28 cellular contexts compared by ENCODE assay signal in the genomic region with DNA sequence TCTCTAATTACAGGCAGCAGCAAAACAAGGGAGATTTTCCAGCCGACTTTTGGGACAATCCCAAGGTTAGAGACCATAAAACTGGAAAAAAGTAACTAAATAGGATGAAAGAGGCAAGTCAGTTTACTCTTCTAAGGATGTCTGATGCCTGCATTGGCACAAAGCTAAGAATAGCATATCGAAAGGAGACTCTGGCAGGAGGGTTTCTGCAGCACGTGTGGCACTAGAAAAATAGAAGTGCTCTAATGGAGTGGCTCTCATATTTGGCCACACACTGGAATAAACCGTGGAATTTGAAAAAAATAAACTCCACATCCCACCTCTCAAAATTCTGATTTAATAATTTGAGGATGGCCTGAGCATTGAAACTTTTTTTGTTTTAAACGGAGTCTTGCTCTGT.
"Had no signal": no experiment of that assay in that cellular context is flagged by ENCODE, and none has a peak within 500 bp of the region (broad histone marks: within the 10 kb centered on the region; RNA-seq: fewer than 3 reads in every experiment).

No MANE protein-coding gene starts in this region.

- DNase-seq: activated CD4-positive, alpha-beta memory T cell treated with anti-CD3 and anti-CD28 coated beads, Interleukin-2, amount 10 ng/mL, durations not matched to agents 7 days and 5 days; activated CD4-positive, alpha-beta T cell treated with anti-CD3 and anti-CD28 coated beads for 36 hours; activated CD4-positive, alpha-beta T cell treated with anti-CD3 and anti-CD28 coated beads, Interleukin-2, amount 10 ng/mL, durations not matched to agents 7 days and 5 days; activated CD4-positive, alpha-beta T cell treated with anti-CD3 and anti-CD28 coated beads, Interleukin-2, amount 50 U/mL, for 4 hours; activated CD4-positive, CD25-positive, alpha-beta regulatory T cell; activated CD4-positive, CD25-positive, alpha-beta regulatory T cell treated with anti-CD3 and anti-CD28 coated beads, Interleukin-2, amount 50 U/mL, for 72 hours; activated CD8-positive, alpha-beta memory T cell treated with anti-CD3 and anti-CD28 coated beads, Interleukin-2, amount 50 U/mL, for 48 hours; activated gamma-delta T cell; activated naive CD4-positive, alpha-beta T cell; activated naive CD4-positive, alpha-beta T cell treated with anti-CD3 and anti-CD28 coated beads, Interleukin-2, amount 10 ng/mL, durations not matched to agents 7 days and 5 days; activated naive CD8-positive, alpha-beta T cell treated with anti-CD3 and anti-CD28 coated beads, Interleukin-2, amount 10 ng/mL, durations not matched to agents 7 days and 5 days; activated T-cell treated with anti-CD3 and anti-CD28 coated beads for 4 hours; activated T-cell treated with anti-CD3 and anti-CD28 coated beads, Interleukin-2, amount 50 U/mL, for 24 hours; activated T-cell treated with anti-CD3 and anti-CD28 coated beads, Interleukin-2, amount 50 U/mL, for 72 hours; cortex of kidney; dermis blood vessel endothelial cell; effector CD4-positive, alpha-beta T cell; effector memory CD8-positive, alpha-beta T cell; erythroblast; foreskin keratinocyte; gastrocnemius medialis; glutamatergic neuron; T-helper 2 cell had no signal

- H3K27ac ChIP-seq: ascending aorta, esophagus muscularis mucosa, foreskin keratinocyte, gastrocnemius medialis had no signal

- H3K4me3 Mint-ChIP-seq: activated CD4-positive, alpha-beta memory T cell treated with anti-CD3 and anti-CD28 coated beads, Interleukin-2, amount 10 ng/mL, durations not matched to agents 7 days and 5 days; activated CD4-positive, alpha-beta T cell treated with anti-CD3 and anti-CD28 coated beads for 36 hours; activated CD4-positive, alpha-beta T cell treated with anti-CD3 and anti-CD28 coated beads, Interleukin-2, amount 10 ng/mL, durations not matched to agents 7 days and 5 days; activated naive CD4-positive, alpha-beta T cell treated with anti-CD3 and anti-CD28 coated beads, Interleukin-2, amount 10 ng/mL, durations not matched to agents 7 days and 5 days; activated naive CD8-positive, alpha-beta T cell treated with anti-CD3 and anti-CD28 coated beads, Interleukin-2, amount 10 ng/mL, durations not matched to agents 7 days and 5 days; activated T-cell treated with anti-CD3 and anti-CD28 coated beads, Interleukin-2, amount 50 U/mL, for 24 hours; activated T-cell treated with anti-CD3 and anti-CD28 coated beads, Interleukin-2, amount 50 U/mL, for 72 hours; brain; central memory CD8-positive, alpha-beta T cell; effector memory CD8-positive, alpha-beta T cell had no signal

- H3K27ac Mint-ChIP-seq: activated CD4-positive, alpha-beta memory T cell treated with anti-CD3 and anti-CD28 coated beads, Interleukin-2, amount 10 ng/mL, durations not matched to agents 7 days and 5 days; activated CD4-positive, alpha-beta T cell treated with anti-CD3 and anti-CD28 coated beads for 36 hours; activated CD4-positive, alpha-beta T cell treated with anti-CD3 and anti-CD28 coated beads, Interleukin-2, amount 10 ng/mL, durations not matched to agents 7 days and 5 days; activated naive CD4-positive, alpha-beta T cell treated with anti-CD3 and anti-CD28 coated beads, Interleukin-2, amount 10 ng/mL, durations not matched to agents 7 days and 5 days; activated naive CD4-positive, alpha-beta T cell treated with anti-CD3 and anti-CD28 coated beads, Interleukin-2, amount 50 U/mL, for 72 hours; activated naive CD8-positive, alpha-beta T cell treated with anti-CD3 and anti-CD28 coated beads, Interleukin-2, amount 10 ng/mL, durations not matched to agents 7 days and 5 days; activated T-cell treated with anti-CD3 and anti-CD28 coated beads, Interleukin-2, amount 50 U/mL, for 24 hours; activated T-cell treated with anti-CD3 and anti-CD28 coated beads, Interleukin-2, amount 50 U/mL, for 72 hours; brain; effector memory CD8-positive, alpha-beta T cell had no signal

- H3K27me3 ChIP-seq: ascending aorta, esophagus muscularis mucosa, foreskin keratinocyte, gastrocnemius medialis had no signal

- H3K4me3 ChIP-seq: ascending aorta, esophagus muscularis mucosa, gastrocnemius medialis had no signal

- H3K9me3 ChIP-seq: ascending aorta, gastrocnemius medialis had no signal

- H3K4me1 ChIP-seq: ascending aorta, esophagus muscularis mucosa, foreskin keratinocyte, gastrocnemius medialis had no signal

- H3K27me3 Mint-ChIP-seq: activated CD4-positive, alpha-beta T cell treated with anti-CD3 and anti-CD28 coated beads for 36 hours; activated naive CD4-positive, alpha-beta T cell treated with anti-CD3 and anti-CD28 coated beads, Interleukin-2, amount 10 ng/mL, durations not matched to agents 7 days and 5 days; activated T-cell treated with anti-CD3 and anti-CD28 coated beads, Interleukin-2, amount 50 U/mL, for 24 hours; brain had no signal

- ATAC-seq: activated CD4-positive, alpha-beta T cell treated with anti-CD3 and anti-CD28 coated beads for 36 hours; activated naive CD4-positive, alpha-beta T cell treated with anti-CD3 and anti-CD28 coated beads, Interleukin-2, amount 50 U/mL, for 72 hours; activated T-cell treated with anti-CD3 and anti-CD28 coated beads, Interleukin-2, amount 50 U/mL, for 72 hours; effector memory CD8-positive, alpha-beta T cell; foreskin keratinocyte; gastrocnemius medialis had no signal

- H3K9me3 Mint-ChIP-seq: central memory CD8-positive, alpha-beta T cell; effector memory CD8-positive, alpha-beta T cell had no signal

- H3K36me3 Mint-ChIP-seq: activated naive CD4-positive, alpha-beta T cell treated with anti-CD3 and anti-CD28 coated beads, Interleukin-2, amount 10 ng/mL, durations not matched to agents 7 days and 5 days; activated naive CD8-positive, alpha-beta T cell treated with anti-CD3 and anti-CD28 coated beads, Interleukin-2, amount 10 ng/mL, durations not matched to agents 7 days and 5 days; brain had no signal

- H3K4me1 Mint-ChIP-seq: activated CD4-positive, alpha-beta memory T cell treated with anti-CD3 and anti-CD28 coated beads, Interleukin-2, amount 10 ng/mL, durations not matched to agents 7 days and 5 days; activated CD4-positive, alpha-beta T cell treated with anti-CD3 and anti-CD28 coated beads, Interleukin-2, amount 10 ng/mL, durations not matched to agents 7 days and 5 days; activated naive CD4-positive, alpha-beta T cell treated with anti-CD3 and anti-CD28 coated beads, Interleukin-2, amount 10 ng/mL, durations not matched to agents 7 days and 5 days; activated naive CD8-positive, alpha-beta T cell treated with anti-CD3 and anti-CD28 coated beads, Interleukin-2, amount 10 ng/mL, durations not matched to agents 7 days and 5 days; brain; central memory CD8-positive, alpha-beta T cell had no signal

- H3K36me3 ChIP-seq: ascending aorta, esophagus muscularis mucosa, gastrocnemius medialis had no signal
